In the genomic region with DNA sequence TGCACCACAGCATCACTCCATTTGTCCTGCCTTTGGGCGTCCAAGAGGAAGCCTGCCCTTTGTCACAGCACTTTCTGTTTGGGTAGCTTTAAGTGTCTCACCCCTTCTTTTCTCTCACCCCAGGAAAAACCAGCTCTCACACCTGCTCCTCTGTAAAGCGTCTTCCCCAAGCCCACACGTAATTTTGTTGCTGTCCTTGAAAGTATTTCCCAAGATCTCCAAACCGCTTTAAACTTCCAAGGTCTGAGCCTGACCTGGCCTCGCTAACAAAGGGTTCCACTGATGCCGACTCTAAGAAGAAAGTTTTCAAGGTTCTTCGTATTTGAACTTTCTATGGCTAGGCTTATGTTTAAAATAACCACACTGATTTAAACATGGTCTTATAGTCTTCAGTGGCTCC, we compare ENCODE assay signal across 1 cellular context.
TF ChIP-seq lines count a peak whose summit lies in the region.

No MANE protein-coding gene starts in this region.

TF ChIP-seq in GM23338, 12 proteins besides CTCF, POLR2A, EP300 and RAD21 (continued from another document):
- TF ChIP-seq ZNF462 (CRISPR knock-in tag; IDR thresholded peaks at IDR 0.05) (no peak), ETS1 (IDR thresholded peaks at IDR 0.05) (no peak), REST (IDR thresholded peaks at IDR 0.05; ENCODE audit: unreplicated experiment) (no peak), ZNF331 (CRISPR knock-in tag; IDR thresholded peaks at IDR 0.05; ENCODE audit: low read depth) (no peak), STAT1 (IDR thresholded peaks at IDR 0.05; ENCODE audit: unreplicated experiment) (no peak), EZH2 (IDR thresholded peaks at IDR 0.05; ENCODE audit: low read depth, unreplicated experiment) (no peak), EZH2phosphoT487 (IDR thresholded peaks at IDR 0.05; ENCODE audit: unreplicated experiment) (no peak), ZNF114 (CRISPR knock-in tag; IDR thresholded peaks at IDR 0.05) (no peak)
